ENCODE assay signal across 13 cellular contexts in the genomic region with DNA sequence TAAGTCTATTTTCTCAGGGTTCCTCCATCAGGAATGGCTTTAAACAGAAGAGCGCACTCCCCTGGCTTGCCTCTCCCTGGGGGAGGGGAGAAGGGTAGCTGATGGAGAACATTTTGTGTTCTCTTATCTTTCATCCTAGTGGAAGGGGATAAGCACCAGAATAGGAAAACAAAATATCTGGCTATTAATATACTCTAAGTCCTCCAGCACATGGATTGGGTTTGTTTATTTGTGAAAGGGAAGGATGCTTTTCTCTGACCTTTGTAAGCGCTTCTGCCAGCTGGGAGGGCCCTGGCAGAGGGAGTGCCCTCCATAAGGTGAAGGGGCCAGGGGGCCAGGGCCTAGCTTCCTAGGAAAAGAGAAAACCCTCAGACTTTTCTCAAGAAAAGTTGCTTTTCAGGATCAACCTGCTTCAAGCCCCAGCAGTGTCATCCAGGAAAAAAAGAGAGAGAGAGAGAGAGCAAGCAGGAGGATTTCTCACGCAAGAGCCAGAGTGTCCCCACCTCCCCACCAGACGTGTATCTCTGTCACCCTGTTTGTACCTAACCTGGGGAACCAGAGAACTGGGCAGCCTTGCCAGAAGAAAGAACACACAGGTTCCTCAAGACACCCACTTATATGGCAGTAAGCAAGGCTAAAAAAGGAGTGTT. TPM values are rescaled to one million over a fixed set of nuclear protein-coding genes. Genes with fewer than 3 reads are reported as not detected.
DNase-seq lines count a peak whose midpoint lies in the region; ATAC-seq and TF ChIP-seq lines count a peak whose summit lies in the region.
"Had no signal": no experiment of that assay in that cellular context is flagged by ENCODE, and none has a peak within 500 bp of the region (broad histone marks: within the 10 kb centered on the region; RNA-seq: fewer than 3 reads in every experiment).

No MANE protein-coding gene starts in this region.

- H3K79me2 ChIP-seq in fibroblast of lung (ENCODE audit: control insufficient read depth, insufficient read depth, low read length): no peaks in the 10 kb centered on the region

- no peak overlapping the region for H2AFZ ChIP-seq in fibroblast of lung (ENCODE audit: low read length)

- H3K36me3 ChIP-seq in Peyer's patch (no peaks in the 10 kb centered on the region), fibroblast of lung (ENCODE audit: control insufficient read depth, insufficient read depth, low read length) (no peaks in the 10 kb centered on the region), mucosa of rectum (ENCODE audit: control insufficient read depth in 2 of 2, insufficient read depth in 2 of 2, low read length in 2 of 2) (no peaks in the 10 kb centered on the region), thymus (ENCODE audit: control insufficient read depth, insufficient read depth) (no peaks in the 10 kb centered on the region)

- peak overlapping the region in 3 of 4 donors; percentile 82 to 94 (median 88) for H3K27ac ChIP-seq in Peyer's patch
- no peak overlapping the region for H3K27ac ChIP-seq in fibroblast of lung (ENCODE audit: insufficient read depth, low read length)
- peak overlapping the region; percentile 96 for H3K27ac ChIP-seq in mucosa of rectum (ENCODE audit: low read depth in 2 of 2, low read length in 2 of 2)
- peak overlapping the region; percentile 84 for H3K27ac ChIP-seq in thymus (ENCODE audit: low read depth)

- H3K9ac ChIP-seq in fibroblast of lung (ENCODE audit: insufficient read depth, low read length) (peak overlapping the region; percentile 12), mucosa of rectum (ENCODE audit: low read depth in 1 of 2, low read length in 2 of 2) (peak overlapping the region; percentile 38 to 66)

- H3K27me3 Mint-ChIP-seq in activated T-cell treated with anti-CD3 and anti-CD28 coated beads, Interleukin-2, amount 50 U/mL, for 24 hours: no peaks in the 10 kb centered on the region

- peak; percentile 44 to 75 for TF ChIP-seq POLR2A in Peyer's patch (IDR thresholded peaks at IDR 0.05)

- no peak overlapping the region for H3K4me2 ChIP-seq in fibroblast of lung (ENCODE audit: extremely low read depth, insufficient read depth, low read length)

- no peaks in the 10 kb centered on the region for H3K9me3 Mint-ChIP-seq in activated T-cell treated with anti-CD3 and anti-CD28 coated beads, Interleukin-2, amount 50 U/mL, for 24 hours
- H3K9me3 Mint-ChIP-seq: activated T-helper 1 cell treated with anti-CD3 and anti-CD28 coated beads, Interleukin-12 subunit alpha, Interleukin-12 subunit beta, Interleukin-2, Interleukin-4 antibody, amounts not matched to agents 30 ng/mL and 10 ng/mL and 1 ng/mL, durations not matched to agents 14 hours and 24 hours and 36 hours had no signal

- H3K27me3 ChIP-seq in Peyer's patch (no peaks in the 10 kb centered on the region), fibroblast of lung (ENCODE audit: control insufficient read depth, insufficient read depth, low read length) (no peaks in the 10 kb centered on the region), mucosa of rectum (ENCODE audit: control insufficient read depth in 2 of 2, insufficient read depth in 2 of 2, low read length in 2 of 2) (no peaks in the 10 kb centered on the region), thymus (ENCODE audit: control insufficient read depth, insufficient read depth) (no peaks in the 10 kb centered on the region)

- 98% methylated on average over 4 of the region's 4 CpGs for WGBS in thymus

- H4K20me1 ChIP-seq in fibroblast of lung (ENCODE audit: control insufficient read depth, extremely low read depth, insufficient read depth, low read length): no peaks in the 10 kb centered on the region

- no peak for DNase-seq in Peyer's patch
- DNase-seq in fibroblast of lung (ENCODE audit: low read depth in 2 of 2): no peak
- DNase-seq in activated T-cell treated with anti-CD3 and anti-CD28 coated beads, Interleukin-2, amount 50 U/mL, for 24 hours: no peak
- DNase-seq in activated gamma-delta T cell (lab: John Stamatoyannopoulos, UW): no peak
- DNase-seq in NCI-H526 (lab: John Stamatoyannopoulos, UW): no peak
- DNase-seq: activated CD4-positive, CD25-positive, alpha-beta regulatory T cell; NCI-H1048; NCI-H82 had no signal

- no peak overlapping the region for H3K4me3 Mint-ChIP-seq in activated T-cell treated with anti-CD3 and anti-CD28 coated beads, Interleukin-2, amount 50 U/mL, for 24 hours
- H3K4me3 Mint-ChIP-seq: activated T-helper 1 cell treated with anti-CD3 and anti-CD28 coated beads, Interleukin-12 subunit alpha, Interleukin-12 subunit beta, Interleukin-2, Interleukin-4 antibody, amounts not matched to agents 30 ng/mL and 10 ng/mL and 1 ng/mL, durations not matched to agents 14 hours and 24 hours and 36 hours had no signal

- no peak for TF ChIP-seq CTCF in Peyer's patch (IDR thresholded peaks at IDR 0.05)
- no peak for TF ChIP-seq CTCF in fibroblast of lung (conservative IDR thresholded peaks at IDR 0.05 in 1 of 2, IDR thresholded peaks at IDR 0.05 in 1 of 2; ENCODE audit: low read depth in 1 of 2, low read length in 2 of 2)

- H3K9me3 ChIP-seq in Peyer's patch (no peaks in the 10 kb centered on the region), fibroblast of lung (ENCODE audit: control insufficient read depth, insufficient read depth, low read depth, low read length) (no peaks in the 10 kb centered on the region), mucosa of rectum (ENCODE audit: control insufficient read depth in 2 of 2, low read length in 2 of 2) (no peaks in the 10 kb centered on the region), thymus (ENCODE audit: control insufficient read depth) (no peaks in the 10 kb centered on the region)

- no peak overlapping the region for H3K27ac Mint-ChIP-seq in activated T-cell treated with anti-CD3 and anti-CD28 coated beads, Interleukin-2, amount 50 U/mL, for 24 hours
- H3K27ac Mint-ChIP-seq: activated T-helper 1 cell treated with anti-CD3 and anti-CD28 coated beads, Interleukin-12 subunit alpha, Interleukin-12 subunit beta, Interleukin-2, Interleukin-4 antibody, amounts not matched to agents 30 ng/mL and 10 ng/mL and 1 ng/mL, durations not matched to agents 14 hours and 24 hours and 36 hours had no signal

- H3K4me1 ChIP-seq in Peyer's patch: peaks cover 0 to 44% (median 9%) of the 10 kb centered on the region in 4 donors
- H3K4me1 ChIP-seq in fibroblast of lung (ENCODE audit: control insufficient read depth, extremely low read depth, insufficient read depth, low read length): no peaks in the 10 kb centered on the region
- peaks cover 45 to 60% of the 10 kb centered on the region in 2 donors for H3K4me1 ChIP-seq in mucosa of rectum (ENCODE audit: control insufficient read depth in 2 of 2, insufficient read depth in 2 of 2, low read length in 2 of 2)
- H3K4me1 ChIP-seq in thymus (ENCODE audit: control insufficient read depth, insufficient read depth, low read length): no peaks in the 10 kb centered on the region

- no peaks in the 10 kb centered on the region for H3K36me3 Mint-ChIP-seq in activated T-cell treated with anti-CD3 and anti-CD28 coated beads, Interleukin-2, amount 50 U/mL, for 24 hours (ENCODE audit: low read depth)

- no peak for ATAC-seq in HG03342 (IDR thresholded peaks at IDR 0.05; ENCODE audit: unreplicated experiment)
- ATAC-seq: SK-N-SH treated with all-trans-retinoic acid at 6 μM for 48 hours had no signal

- H3K4me3 ChIP-seq in Peyer's patch (no peak overlapping the region), fibroblast of lung (replicated peaks in 1 of 4; ENCODE audit: control extremely low read depth in 1 of 4, insufficient read depth in 1 of 4, low read depth in 3 of 4, low read length in 4 of 4) (no peak overlapping the region), mucosa of rectum (ENCODE audit: low read length in 2 of 2) (peak overlapping the region; percentile 59 to 61), thymus (ENCODE audit: low read length) (no peak overlapping the region)

- no peaks in the 10 kb centered on the region for H3K4me1 Mint-ChIP-seq in activated T-cell treated with anti-CD3 and anti-CD28 coated beads, Interleukin-2, amount 50 U/mL, for 24 hours (ENCODE audit: low read depth)

RNA-seq across cellular contexts. Expression of a gene that starts 34.2 kb away (rescaled TPM):
- total RNA-seq in Peyer's patch: 100 to 1,000 TPM; 102 to 239 (median 208) TPM
- total RNA-seq in fibroblast of lung: 119 and 151 TPM in 2 replicates
- polyA plus RNA-seq in fibroblast of lung: 203 and 216 TPM in 2 replicates
- polyA plus RNA-seq in fibroblast of lung (2012): 201 and 225 TPM in 2 replicates
- 322 and 360 TPM in 2 replicates for polyA minus RNA-seq in fibroblast of lung (ENCODE audit: low replicate concordance)
- 37.6 TPM for polyA plus RNA-seq in thymus

Comparison
In these comparisons a context has a peak if more than half of its experiments do, and no peak if none do; other contexts are left out.
1. H3K4me3 ChIP-seq: peak in mucosa of rectum (2 of 2); none in Peyer's patch (0 of 4), fibroblast of lung (0 of 4) and thymus (single experiment).